In genomic region chr15:91548588-91548987, GRCh38 we compare ENCODE assay signal across 1 cellular context.
TF ChIP-seq lines count a peak whose summit lies in the region.

No MANE protein-coding gene starts in this region.

TF ChIP-seq in GM23338, 12 proteins besides CTCF, POLR2A, EP300 and RAD21:
- TF ChIP-seq JUNB (IDR thresholded peaks at IDR 0.05; ENCODE audit: unreplicated experiment) (no peak), EZH2 (IDR thresholded peaks at IDR 0.05; ENCODE audit: low read depth, unreplicated experiment) (no peak)
